ENCODE assay signal across 13 cellular contexts in the genomic region with DNA sequence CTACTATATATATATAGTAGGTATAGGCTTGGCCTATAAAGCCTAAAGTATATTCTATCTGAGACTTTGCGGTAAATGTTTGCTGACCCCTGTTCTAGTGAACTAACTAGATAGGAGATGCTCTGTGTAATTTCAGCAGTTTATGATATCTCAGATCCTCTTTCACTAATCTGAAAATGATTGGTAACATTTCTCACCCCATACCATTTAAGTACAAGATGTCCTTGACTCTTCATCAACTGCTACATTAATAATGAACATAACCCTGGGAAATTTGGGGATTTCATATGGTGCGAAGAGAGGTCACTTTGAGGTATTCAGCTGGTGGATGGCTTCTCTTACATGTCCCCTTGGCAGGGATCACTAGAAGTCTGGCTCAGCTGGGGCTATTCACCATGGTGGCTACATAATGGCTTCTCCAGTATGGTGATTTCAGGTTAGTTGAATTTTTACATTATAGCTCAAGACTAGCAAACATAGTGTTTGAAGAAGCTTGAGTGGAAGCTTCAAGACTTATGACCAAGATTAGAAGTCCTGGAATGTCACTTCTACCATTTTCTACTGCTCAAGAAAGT.
DNase-seq lines count a peak whose midpoint lies in the region; ATAC-seq and TF ChIP-seq lines count a peak whose summit lies in the region.
"Had no signal": no experiment of that assay in that cellular context is flagged by ENCODE, and none has a peak within 500 bp of the region (broad histone marks: within the 10 kb centered on the region; RNA-seq: fewer than 3 reads in every experiment).

No MANE protein-coding gene starts in this region.

- peak; percentile 41 for ATAC-seq in GM18520 (IDR thresholded peaks at IDR 0.05; ENCODE audit: unreplicated experiment)
- ATAC-seq in GM21447 (IDR thresholded peaks at IDR 0.05; ENCODE audit: unreplicated experiment): peak; percentile 31
- peak; percentile 37 for ATAC-seq in HG03066 (IDR thresholded peaks at IDR 0.05; ENCODE audit: low read depth, unreplicated experiment)

- H3K9me2 ChIP-seq in OCI-LY7 (ENCODE audit: insufficient read depth, low read length): no peaks in the 10 kb centered on the region

- BruUV-seq in OCI-LY7 (replicated peaks; lab: Mats Ljungman, UMichigan): no TSS peak

- POLR2A ChIA-PET in OCI-LY7 (lab: Charles Lee): interaction anchor here (0.8 to 8.0 kb wide), 11 partner anchors 9 to 133 kb away, joined by 3 to 121 read pairs (median 5); no protein-coding TSS in a partner anchor

- H3K36me3 ChIP-seq in OCI-LY7 (ENCODE audit: insufficient read depth, low read length): no peaks in the 10 kb centered on the region; the same call in 1 of the 2 replicates
- H3K36me3 ChIP-seq: BLaER1 treated with 17β-estradiol and CSF1 and Interleukin-3, amounts not matched to agents 10 nM and 100 nM; neutrophil had no signal

- H3K4me2 ChIP-seq in OCI-LY7 (ENCODE audit: low read length): no peak overlapping the region
- H3K4me2 ChIP-seq: BLaER1 treated with 17β-estradiol and CSF1 and Interleukin-3, amounts not matched to agents 10 nM and 100 nM had no signal

- no peak overlapping the region for H3K27ac ChIP-seq in OCI-LY7 (ENCODE audit: low read depth, low read length, poor library complexity, severe bottlenecking)
- H3K27ac ChIP-seq: BLaER1 treated with 17β-estradiol and CSF1 and Interleukin-3, amounts not matched to agents 10 nM and 100 nM; neutrophil had no signal

- H3K9me3 ChIP-seq in OCI-LY7 (ENCODE audit: low read length): peaks cover 7% of the 10 kb centered on the region; the same call in 1 of the 2 replicates
- H3K9me3 ChIP-seq: BLaER1 treated with 17β-estradiol and CSF1 and Interleukin-3, amounts not matched to agents 10 nM and 100 nM; neutrophil had no signal

- H4K20me1 ChIP-seq in OCI-LY7 (ENCODE audit: insufficient read depth, low read length): no peaks in the 10 kb centered on the region
- H4K20me1 ChIP-seq: BLaER1 treated with 17β-estradiol and CSF1 and Interleukin-3, amounts not matched to agents 10 nM and 100 nM had no signal

- CTCF ChIA-PET in OCI-LY7 (lab: Charles Lee; ENCODE audit: unreplicated experiment): interaction anchor here (1.1 kb wide), 1 partner anchor 13 kb away, joined by 4 read pairs; no protein-coding TSS in a partner anchor

- H3K79me2 ChIP-seq in OCI-LY7 (ENCODE audit: insufficient read depth, low read depth, low read length): no peaks in the 10 kb centered on the region

- DNase-seq in OCI-LY7 (ENCODE audit: low spot score): no peak
- no peak for DNase-seq in NCI-H2196 treated with DMSO at 0.1 percent for 48 hours (lab: John Stamatoyannopoulos, UW; ENCODE audit: unreplicated experiment)
- DNase-seq in foreskin melanocyte: no peak
- no peak for DNase-seq in AG20443 (ENCODE audit: low spot score)
- DNase-seq in posterior cingulate gyrus: no peak
- DNase-seq: caudate nucleus, GOT3, hippocampal formation had no signal

- H3K4me1 ChIP-seq in OCI-LY7 (ENCODE audit: insufficient read depth, low read length, poor library complexity, severe bottlenecking): peaks cover 18% of the 10 kb centered on the region
- H3K4me1 ChIP-seq: BLaER1 treated with 17β-estradiol and CSF1 and Interleukin-3, amounts not matched to agents 10 nM and 100 nM had no signal

- no peak for TF ChIP-seq CTCF in OCI-LY7 (conservative IDR thresholded peaks at IDR 0.05; ENCODE audit: low read length)

- intact Hi-C loops in OCI-LY7 (cut with micrococcal nuclease; ENCODE audit: unreplicated experiment): no loop called here
- intact Hi-C loops in posterior cingulate gyrus (cut with DNase I): no loop called here

- H2AFZ ChIP-seq in OCI-LY7 (ENCODE audit: low read length): peak overlapping the region; percentile 45; the same call in 1 of the 2 replicates

- no peak overlapping the region for H3K4me3 ChIP-seq in OCI-LY7 (ENCODE audit: low read depth, low read length, poor library complexity, severe bottlenecking)
- H3K4me3 ChIP-seq: BLaER1 treated with 17β-estradiol and CSF1 and Interleukin-3, amounts not matched to agents 10 nM and 100 nM had no signal
